In genomic region chr16:42069-42457, GRCh38 we compare ENCODE assay signal across 1 cellular context.
TF ChIP-seq lines count a peak whose summit lies in the region.

No MANE protein-coding gene starts in this region.

TF ChIP-seq in GM12878, 131 proteins besides CTCF, POLR2A, EP300 and RAD21:
- TF ChIP-seq PML (IDR thresholded peaks at IDR 0.05; ENCODE audit: low read length) (peak; percentile 16; the same call in 1 of the 2 replicates), RCOR1 (conservative IDR thresholded peaks at IDR 0.05; ENCODE audit: low read depth, low read length) (no peak), SUPT20H (IDR thresholded peaks at IDR 0.05; ENCODE audit: borderline replicate concordance, control insufficient read depth, low read depth, low read length) (no peak), NFIC (IDR thresholded peaks at IDR 0.05; ENCODE audit: low read depth, low read length) (no peak)
- TF ChIP-seq, protein P1, sequence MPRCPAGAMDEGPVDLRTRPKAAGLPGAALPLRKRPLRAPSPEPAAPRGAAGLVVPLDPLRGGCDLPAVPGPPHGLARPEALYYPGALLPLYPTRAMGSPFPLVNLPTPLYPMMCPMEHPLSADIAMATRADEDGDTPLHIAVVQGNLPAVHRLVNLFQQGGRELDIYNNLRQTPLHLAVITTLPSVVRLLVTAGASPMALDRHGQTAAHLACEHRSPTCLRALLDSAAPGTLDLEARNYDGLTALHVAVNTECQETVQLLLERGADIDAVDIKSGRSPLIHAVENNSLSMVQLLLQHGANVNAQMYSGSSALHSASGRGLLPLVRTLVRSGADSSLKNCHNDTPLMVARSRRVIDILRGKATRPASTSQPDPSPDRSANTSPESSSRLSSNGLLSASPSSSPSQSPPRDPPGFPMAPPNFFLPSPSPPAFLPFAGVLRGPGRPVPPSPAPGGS (IDR thresholded peaks at IDR 0.05; ENCODE audit: borderline replicate concordance, insufficient read depth, low read depth, low read length, poor library complexity, severe bottlenecking): no peak
TF ChIP-seq in GM12878: peak in this region for 1.
